Comparison of ENCODE assay signal across 20 cellular contexts in the genomic region with DNA sequence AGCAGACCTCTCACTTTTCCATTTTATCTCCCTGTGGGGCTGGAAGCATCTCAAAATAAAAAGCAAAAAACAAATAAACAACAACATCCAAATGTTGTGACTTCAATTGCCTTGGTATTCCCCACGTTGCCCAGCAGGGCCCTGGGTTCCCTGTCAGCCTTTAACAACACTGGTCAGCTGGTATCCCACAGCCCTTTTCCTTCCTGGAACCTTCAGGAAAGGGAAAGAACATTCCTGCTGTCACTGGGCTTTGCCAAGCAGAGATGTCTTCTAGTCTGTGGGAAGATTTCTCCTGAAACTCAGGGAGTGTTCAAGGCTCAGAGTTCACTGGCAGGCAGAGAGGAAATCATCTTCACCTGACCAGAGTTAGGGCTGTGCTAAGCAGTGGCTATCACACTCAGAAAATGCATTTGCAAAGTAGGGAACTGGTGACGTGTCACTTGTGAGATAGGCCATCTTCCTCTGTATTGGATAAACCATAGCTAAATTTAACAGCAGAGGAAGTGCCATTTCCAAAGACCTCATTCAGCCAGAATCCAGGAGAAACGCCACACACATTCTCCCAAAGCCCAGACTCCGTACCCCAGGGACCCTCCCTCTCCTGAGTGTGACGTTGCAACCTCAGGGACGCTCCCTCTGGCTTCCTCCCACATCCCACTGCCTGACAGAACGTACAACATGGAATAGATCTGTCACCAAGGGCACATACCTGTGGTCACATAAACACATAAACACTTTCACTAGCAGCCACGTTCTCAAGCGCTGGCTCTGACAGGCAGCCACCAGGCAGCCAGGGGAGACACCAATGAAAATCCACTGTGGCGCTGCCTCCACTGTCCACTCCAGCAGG.
DNase-seq lines count a peak whose midpoint lies in the region; ATAC-seq and TF ChIP-seq lines count a peak whose summit lies in the region.
"Had no signal": no experiment of that assay in that cellular context is flagged by ENCODE, and none has a peak within 500 bp of the region (broad histone marks: within the 10 kb centered on the region; RNA-seq: fewer than 3 reads in every experiment).

No MANE protein-coding gene starts in this region.

- no peak overlapping the region for H3K27ac ChIP-seq in upper lobe of right lung
- H3K27ac ChIP-seq: sigmoid colon had no signal

- DNase-seq in NOMO-1 treated with DMSO at 0.1 percent for 48 hours (lab: John Stamatoyannopoulos, UW; ENCODE audit: unreplicated experiment) (peak; percentile 4), NOMO-1 treated with dmso at 0.1 percent for 144 hours (lab: John Stamatoyannopoulos, UW; ENCODE audit: unreplicated experiment) (no peak), astrocyte of the cerebellum (ENCODE audit: low read depth) (peak; percentile 22), hepatic stellate cell (ENCODE audit: low spot score) (peak; percentile 53), upper lobe of right lung (no peak), erythroblast (lab: John Stamatoyannopoulos, UW) (no peak), NCI-H1436 (lab: John Stamatoyannopoulos, UW) (no peak), NCI-H2171 treated with DMSO at 0.1 percent for 48 hours (lab: John Stamatoyannopoulos, UW) (no peak)
- DNase-seq: 8988T; activated CD8-positive, alpha-beta T cell treated with anti-CD3 and anti-CD28 coated beads for 36 hours; activated effector memory CD4-positive, alpha-beta T cell treated with anti-CD3 and anti-CD28 coated beads, Interleukin-2, amount 50 U/mL, for 16 hours; CD8-positive, alpha-beta T cell; effector memory CD8-positive, alpha-beta T cell; GF-D8; naive B cell; NCI-H1694 treated with DMSO at 0.1 percent for 48 hours; NCI-H748 treated with DMSO at 0.1 percent for 48 hours; SIG-M5; sigmoid colon; stimulated activated naive CD4-positive, alpha-beta T cell had no signal

- H3K4me1 ChIP-seq in upper lobe of right lung = no peaks in the 10 kb centered on the region

- H3K36me3 ChIP-seq in upper lobe of right lung = no peaks in the 10 kb centered on the region
- H3K36me3 ChIP-seq: sigmoid colon had no signal

- in situ Hi-C loops in astrocyte of the cerebellum (cut with HindIII; ENCODE audit: low sequenced_read_pairs) = no loop called here

- intact Hi-C loops in upper lobe of right lung (cut with DNase I) = no loop called here

- no peak for TF ChIP-seq POLR2A in erythroblast (IDR thresholded peaks at IDR 0.05; ENCODE audit: low read length)

- TF ChIP-seq CTCF in astrocyte of the cerebellum (IDR thresholded peaks at IDR 0.05; ENCODE audit: low read depth, low read length, missing control alignments) (no peak), upper lobe of right lung (IDR thresholded peaks at IDR 0.05) (no peak)

- H3K9me3 ChIP-seq in upper lobe of right lung = no peaks in the 10 kb centered on the region
- H3K9me3 ChIP-seq: sigmoid colon had no signal

- H3K4me3 ChIP-seq in astrocyte of the cerebellum (ENCODE audit: low read depth, low read length) = no peak overlapping the region
- H3K4me3 ChIP-seq in upper lobe of right lung = no peak overlapping the region
- H3K4me3 ChIP-seq: sigmoid colon had no signal

- no peaks in the 10 kb centered on the region for H3K27me3 ChIP-seq in upper lobe of right lung
- H3K27me3 ChIP-seq: sigmoid colon had no signal

- peak; percentile 25 for ATAC-seq in upper lobe of right lung
- ATAC-seq: activated CD8-positive, alpha-beta T cell treated with anti-CD3 and anti-CD28 coated beads for 36 hours; CD8-positive, alpha-beta T cell; effector memory CD8-positive, alpha-beta T cell had no signal

Comparison
In these comparisons a context has a peak if more than half of its experiments do, and no peak if none do; other contexts are left out.
1. DNase-seq: peak in NOMO-1 treated with DMSO at 0.1 percent for 48 hours (single experiment), astrocyte of the cerebellum (single experiment) and hepatic stellate cell (single experiment); none in NOMO-1 treated with dmso at 0.1 percent for 144 hours (single experiment), upper lobe of right lung (single experiment), erythroblast (0 of 2), NCI-H1436 (single experiment) and NCI-H2171 treated with DMSO at 0.1 percent for 48 hours (single experiment).